Comparison of ENCODE assay signal across 1 cellular context in the genomic region with DNA sequence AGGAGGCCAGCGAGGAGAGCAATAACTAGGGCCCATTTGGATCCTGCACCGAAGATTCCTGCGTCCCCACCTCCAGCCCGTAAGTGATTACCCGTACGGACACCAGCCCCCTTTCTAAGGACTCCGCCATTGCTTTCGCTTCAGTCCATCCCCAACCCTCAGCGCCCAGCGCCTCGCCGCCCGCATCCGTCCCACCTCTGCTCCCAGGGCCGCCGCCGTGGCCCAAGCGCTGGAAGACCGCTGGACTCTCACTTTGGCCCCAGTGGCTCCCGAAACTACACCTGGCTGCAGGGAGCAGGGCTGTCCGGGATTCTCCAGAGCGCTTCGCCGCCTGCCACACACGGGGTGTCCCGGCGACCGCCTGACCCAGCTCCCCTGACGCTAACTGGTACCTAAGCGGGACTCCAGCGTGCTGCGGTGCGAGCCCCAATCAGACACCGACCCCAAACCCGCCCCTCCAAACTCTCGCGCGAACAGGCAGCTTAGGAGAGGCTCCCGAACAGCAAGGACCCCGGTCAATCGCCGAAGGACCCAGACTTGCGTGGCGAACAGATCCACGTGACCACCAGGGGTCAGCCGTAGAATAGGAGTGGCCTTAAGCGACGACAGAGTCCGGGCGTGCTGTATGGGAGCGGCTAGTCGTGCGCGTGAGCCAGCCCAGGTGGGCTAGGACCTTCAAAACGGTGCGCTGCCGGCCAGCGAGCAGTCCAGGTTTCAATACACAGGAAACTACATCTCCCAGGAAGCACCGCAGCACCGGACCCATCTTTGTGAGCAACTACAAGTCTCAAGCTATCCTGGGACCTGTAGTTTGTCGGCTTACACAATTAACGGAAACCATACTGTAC.
TF ChIP-seq lines count a peak whose summit lies in the region.

Gene CNPY2, minus strand, starts transcription at position 363 of the 848 bp plus-strand sequence. CDS start 771 bp downstream, outside the sequence.

TF ChIP-seq in HepG2, 621 proteins besides CTCF, POLR2A, EP300 and RAD21 (continued from another document and continues in another):
- TF ChIP-seq MAX (IDR thresholded peaks at IDR 0.05) = peak; percentile 91
- TF ChIP-seq NFKBIZ (CRISPR knock-in tag; IDR thresholded peaks at IDR 0.05) = no peak; the same call in 1 of the 2 replicates
- 0 out of 2 replicates have a peak, but pooled peaks have one; percentile 23 for TF ChIP-seq MZF1 (CRISPR knock-in tag; IDR thresholded peaks at IDR 0.05; ENCODE audit: borderline replicate concordance)
- no peak for TF ChIP-seq RORA (CRISPR knock-in tag; IDR thresholded peaks at IDR 0.05)
- TF ChIP-seq ZNF710 (CRISPR knock-in tag; IDR thresholded peaks at IDR 0.05; ENCODE audit: borderline replicate concordance) = peak; percentile 49; the same call in 1 of the 2 replicates
- TF ChIP-seq ZNF563 (CRISPR knock-in tag; IDR thresholded peaks at IDR 0.05) = peak; percentile 92
- TF ChIP-seq IRX3 (CRISPR knock-in tag; IDR thresholded peaks at IDR 0.05; ENCODE audit: borderline replicate concordance, low read depth) = peak; percentile 35; the same call in 1 of the 2 replicates
- peak; percentile 81 for TF ChIP-seq PHF8 (CRISPR knock-in tag; IDR thresholded peaks at IDR 0.05)
- peak; percentile 70; the same call in 1 of the 2 replicates for TF ChIP-seq ZNF704 (CRISPR knock-in tag; IDR thresholded peaks at IDR 0.05; ENCODE audit: borderline replicate concordance)
- TF ChIP-seq DR1 (CRISPR knock-in tag; IDR thresholded peaks at IDR 0.05) = peak; percentile 84
- TF ChIP-seq ZNF441 (CRISPR knock-in tag; IDR thresholded peaks at IDR 0.05; ENCODE audit: borderline replicate concordance) = no peak; the same call in none of the 2 replicates
- peak; percentile 33; the same call in 1 of the 2 replicates for TF ChIP-seq ZNF776 (CRISPR knock-in tag; IDR thresholded peaks at IDR 0.05)
- peak; percentile 72 for TF ChIP-seq IRF2 (CRISPR knock-in tag; IDR thresholded peaks at IDR 0.05)
- TF ChIP-seq ZNF543 (CRISPR knock-in tag; IDR thresholded peaks at IDR 0.05) = no peak; the same call in 1 of the 2 replicates
- 0 out of 2 replicates have a peak, but pooled peaks have one; percentile 48 for TF ChIP-seq SP2 (CRISPR knock-in tag; IDR thresholded peaks at IDR 0.05)
- TF ChIP-seq, protein P1, sequence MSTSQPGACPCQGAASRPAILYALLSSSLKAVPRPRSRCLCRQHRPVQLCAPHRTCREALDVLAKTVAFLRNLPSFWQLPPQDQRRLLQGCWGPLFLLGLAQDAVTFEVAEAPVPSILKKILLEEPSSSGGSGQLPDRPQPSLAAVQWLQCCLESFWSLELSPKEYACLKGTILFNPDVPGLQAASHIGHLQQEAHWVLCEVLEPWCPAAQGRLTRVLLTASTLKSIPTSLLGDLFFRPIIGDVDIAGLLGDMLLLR (CRISPR knock-in tag; IDR thresholded peaks at IDR 0.05) = peak; percentile 45; the same call in 1 of the 2 replicates
- TF ChIP-seq ZNF260 (CRISPR knock-in tag; IDR thresholded peaks at IDR 0.05; ENCODE audit: borderline replicate concordance, low read depth) = no peak
- no peak; the same call in 1 of the 2 replicates for TF ChIP-seq ETS1 (CRISPR knock-in tag; IDR thresholded peaks at IDR 0.05)
- peak; percentile 90 for TF ChIP-seq CREB3 (CRISPR knock-in tag; IDR thresholded peaks at IDR 0.05)
- no peak; the same call in 1 of the 2 replicates for TF ChIP-seq LBX2 (CRISPR knock-in tag; IDR thresholded peaks at IDR 0.05; ENCODE audit: borderline replicate concordance)
- no peak for TF ChIP-seq ZNF230 (CRISPR knock-in tag; IDR thresholded peaks at IDR 0.05)
- 0 out of 2 replicates have a peak, but pooled peaks have one; percentile 64 for TF ChIP-seq ZNF552 (CRISPR knock-in tag; IDR thresholded peaks at IDR 0.05; ENCODE audit: borderline replicate concordance)
- no peak for TF ChIP-seq FIP1L1 (IDR thresholded peaks at IDR 0.05; ENCODE audit: borderline replicate concordance, insufficient read depth, low read depth, low read length)
- no peak for TF ChIP-seq GATAD2A (CRISPR knock-in tag; IDR thresholded peaks at IDR 0.05)
- no peak for TF ChIP-seq FOXM1 (CRISPR knock-in tag; IDR thresholded peaks at IDR 0.05)
- TF ChIP-seq ZNF839 (CRISPR knock-in tag; IDR thresholded peaks at IDR 0.05; ENCODE audit: borderline replicate concordance) = peak; percentile 30; the same call in 1 of the 2 replicates
- peak; percentile 30 for TF ChIP-seq XRCC5 (optimal IDR thresholded peaks at IDR 0.05; ENCODE audit: low read length)
- TF ChIP-seq HNF4A (CRISPR knock-in tag; IDR thresholded peaks at IDR 0.05) = peak; percentile 52; the same call in 1 of the 2 replicates
- 0 out of 2 replicates have a peak, but pooled peaks have one; percentile 35 for TF ChIP-seq NR1H2 (CRISPR knock-in tag; IDR thresholded peaks at IDR 0.05; ENCODE audit: borderline replicate concordance, low read depth)
- TF ChIP-seq, protein P2, sequence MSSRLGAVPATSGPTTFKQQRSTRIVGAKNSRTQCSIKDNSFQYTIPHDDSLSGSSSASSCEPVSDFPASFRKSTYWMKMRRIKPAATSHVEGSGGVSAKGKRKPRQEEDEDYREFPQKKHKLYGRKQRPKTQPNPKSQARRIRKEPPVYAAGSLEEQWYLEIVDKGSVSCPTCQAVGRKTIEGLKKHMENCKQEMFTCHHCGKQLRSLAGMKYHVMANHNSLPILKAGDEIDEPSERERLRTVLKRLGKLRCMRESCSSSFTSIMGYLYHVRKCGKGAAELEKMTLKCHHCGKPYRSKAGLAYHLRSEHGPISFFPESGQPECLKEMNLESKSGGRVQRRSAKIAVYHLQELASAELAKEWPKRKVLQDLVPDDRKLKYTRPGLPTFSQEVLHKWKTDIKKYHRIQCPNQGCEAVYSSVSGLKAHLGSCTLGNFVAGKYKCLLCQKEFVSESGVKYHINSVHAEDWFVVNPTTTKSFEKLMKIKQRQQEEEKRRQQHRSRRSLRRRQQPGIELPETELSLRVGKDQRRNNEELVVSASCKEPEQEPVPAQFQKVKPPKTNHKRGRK (CRISPR knock-in tag; IDR thresholded peaks at IDR 0.05) = 0 out of 2 replicates have a peak, but pooled peaks have one; percentile 10
- TF ChIP-seq NFE2L2 (IDR thresholded peaks at IDR 0.05; ENCODE audit: low read length) = no peak
- peak; percentile 96 for TF ChIP-seq ZNF766 (CRISPR knock-in tag; IDR thresholded peaks at IDR 0.05; ENCODE audit: borderline replicate concordance)
- peak; percentile 87; the same call in 1 of the 2 replicates for TF ChIP-seq HOXA3 (CRISPR knock-in tag; IDR thresholded peaks at IDR 0.05)
- no peak for TF ChIP-seq ZNF83 (CRISPR knock-in tag; IDR thresholded peaks at IDR 0.05; ENCODE audit: borderline replicate concordance)
- TF ChIP-seq, protein P3, sequence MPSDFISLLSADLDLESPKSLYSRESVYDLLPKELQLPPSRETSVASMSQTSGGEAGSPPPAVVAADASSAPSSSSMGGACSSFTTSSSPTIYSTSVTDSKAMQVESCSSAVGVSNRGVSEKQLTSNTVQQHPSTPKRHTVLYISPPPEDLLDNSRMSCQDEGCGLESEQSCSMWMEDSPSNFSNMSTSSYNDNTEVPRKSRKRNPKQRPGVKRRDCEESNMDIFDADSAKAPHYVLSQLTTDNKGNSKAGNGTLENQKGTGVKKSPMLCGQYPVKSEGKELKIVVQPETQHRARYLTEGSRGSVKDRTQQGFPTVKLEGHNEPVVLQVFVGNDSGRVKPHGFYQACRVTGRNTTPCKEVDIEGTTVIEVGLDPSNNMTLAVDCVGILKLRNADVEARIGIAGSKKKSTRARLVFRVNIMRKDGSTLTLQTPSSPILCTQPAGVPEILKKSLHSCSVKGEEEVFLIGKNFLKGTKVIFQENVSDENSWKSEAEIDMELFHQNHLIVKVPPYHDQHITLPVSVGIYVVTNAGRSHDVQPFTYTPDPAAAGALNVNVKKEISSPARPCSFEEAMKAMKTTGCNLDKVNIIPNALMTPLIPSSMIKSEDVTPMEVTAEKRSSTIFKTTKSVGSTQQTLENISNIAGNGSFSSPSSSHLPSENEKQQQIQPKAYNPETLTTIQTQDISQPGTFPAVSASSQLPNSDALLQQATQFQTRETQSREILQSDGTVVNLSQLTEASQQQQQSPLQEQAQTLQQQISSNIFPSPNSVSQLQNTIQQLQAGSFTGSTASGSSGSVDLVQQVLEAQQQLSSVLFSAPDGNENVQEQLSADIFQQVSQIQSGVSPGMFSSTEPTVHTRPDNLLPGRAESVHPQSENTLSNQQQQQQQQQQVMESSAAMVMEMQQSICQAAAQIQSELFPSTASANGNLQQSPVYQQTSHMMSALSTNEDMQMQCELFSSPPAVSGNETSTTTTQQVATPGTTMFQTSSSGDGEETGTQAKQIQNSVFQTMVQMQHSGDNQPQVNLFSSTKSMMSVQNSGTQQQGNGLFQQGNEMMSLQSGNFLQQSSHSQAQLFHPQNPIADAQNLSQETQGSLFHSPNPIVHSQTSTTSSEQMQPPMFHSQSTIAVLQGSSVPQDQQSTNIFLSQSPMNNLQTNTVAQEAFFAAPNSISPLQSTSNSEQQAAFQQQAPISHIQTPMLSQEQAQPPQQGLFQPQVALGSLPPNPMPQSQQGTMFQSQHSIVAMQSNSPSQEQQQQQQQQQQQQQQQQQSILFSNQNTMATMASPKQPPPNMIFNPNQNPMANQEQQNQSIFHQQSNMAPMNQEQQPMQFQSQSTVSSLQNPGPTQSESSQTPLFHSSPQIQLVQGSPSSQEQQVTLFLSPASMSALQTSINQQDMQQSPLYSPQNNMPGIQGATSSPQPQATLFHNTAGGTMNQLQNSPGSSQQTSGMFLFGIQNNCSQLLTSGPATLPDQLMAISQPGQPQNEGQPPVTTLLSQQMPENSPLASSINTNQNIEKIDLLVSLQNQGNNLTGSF (CRISPR knock-in tag; IDR thresholded peaks at IDR 0.05) = peak; percentile 67; the same call in 1 of the 2 replicates
- TF ChIP-seq MTA3 (CRISPR knock-in tag; IDR thresholded peaks at IDR 0.05) = no peak
- peak; percentile 95; the same call in 1 of the 2 replicates for TF ChIP-seq ZMYM4 (CRISPR knock-in tag; IDR thresholded peaks at IDR 0.05)
- TF ChIP-seq SIX1 (CRISPR knock-in tag; IDR thresholded peaks at IDR 0.05; ENCODE audit: borderline replicate concordance) = no peak
- TF ChIP-seq SNAI1 (CRISPR knock-in tag; IDR thresholded peaks at IDR 0.05; ENCODE audit: borderline replicate concordance) = peak; percentile 40; the same call in 1 of the 2 replicates
- TF ChIP-seq, protein P4, sequence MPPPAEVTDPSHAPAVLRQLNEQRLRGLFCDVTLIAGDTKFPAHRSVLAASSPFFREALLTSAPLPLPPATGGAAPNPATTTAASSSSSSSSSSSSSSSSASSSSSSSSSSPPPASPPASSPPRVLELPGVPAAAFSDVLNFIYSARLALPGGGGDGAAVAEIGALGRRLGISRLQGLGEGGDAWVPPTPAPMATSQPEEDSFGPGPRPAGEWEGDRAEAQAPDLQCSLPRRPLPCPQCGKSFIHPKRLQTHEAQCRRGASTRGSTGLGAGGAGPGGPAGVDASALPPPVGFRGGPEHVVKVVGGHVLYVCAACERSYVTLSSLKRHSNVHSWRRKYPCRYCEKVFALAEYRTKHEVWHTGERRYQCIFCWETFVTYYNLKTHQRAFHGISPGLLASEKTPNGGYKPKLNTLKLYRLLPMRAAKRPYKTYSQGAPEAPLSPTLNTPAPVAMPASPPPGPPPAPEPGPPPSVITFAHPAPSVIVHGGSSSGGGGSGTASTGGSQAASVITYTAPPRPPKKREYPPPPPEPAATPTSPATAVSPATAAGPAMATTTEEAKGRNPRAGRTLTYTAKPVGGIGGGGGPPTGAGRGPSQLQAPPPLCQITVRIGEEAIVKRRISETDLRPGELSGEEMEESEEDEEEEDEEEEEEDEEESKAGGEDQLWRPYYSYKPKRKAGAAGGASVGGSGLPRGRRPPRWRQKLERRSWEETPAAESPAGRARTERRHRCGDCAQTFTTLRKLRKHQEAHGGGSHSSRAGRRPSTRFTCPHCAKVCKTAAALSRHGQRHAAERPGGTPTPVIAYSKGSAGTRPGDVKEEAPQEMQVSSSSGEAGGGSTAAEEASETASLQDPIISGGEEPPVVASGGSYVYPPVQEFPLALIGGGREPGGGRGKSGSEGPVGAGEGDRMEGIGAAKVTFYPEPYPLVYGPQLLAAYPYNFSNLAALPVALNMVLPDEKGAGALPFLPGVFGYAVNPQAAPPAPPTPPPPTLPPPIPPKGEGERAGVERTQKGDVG (CRISPR knock-in tag; IDR thresholded peaks at IDR 0.05; ENCODE audit: borderline replicate concordance) = no peak
